Comparison of ENCODE assay signal across 25 cellular contexts in genomic region chr5:135481908-135482307, GRCh38. TPM values are rescaled to one million over a fixed set of nuclear protein-coding genes. Genes with fewer than 3 reads are reported as not detected.
DNase-seq lines count a peak whose midpoint lies in the region; ATAC-seq, FAIRE-seq and TF ChIP-seq lines count a peak whose summit lies in the region.
"Had no signal": no experiment of that assay in that cellular context is flagged by ENCODE, and none has a peak within 500 bp of the region (broad histone marks: within the 10 kb centered on the region; RNA-seq: fewer than 3 reads in every experiment).

No MANE protein-coding gene starts in this region.

- no peak overlapping the region for H4K91ac ChIP-seq in IMR-90 (ENCODE audit: insufficient read depth, low read depth, low read length)

- no peak for TF ChIP-seq POLR2A in IMR-90 (IDR thresholded peaks at IDR 0.05; ENCODE audit: low read depth, low read length)
- TF ChIP-seq POLR2A in erythroblast (IDR thresholded peaks at IDR 0.05; ENCODE audit: low read length) = no peak

- FAIRE-seq in keratinocyte (lab: Jason Lieb, UNC) (peak; percentile 9), urothelium cell line (lab: Jason Lieb, UNC) (peak; percentile 70)
- FAIRE-seq: GM18507 had no signal

- no peak overlapping the region for H3K18ac ChIP-seq in IMR-90 (ENCODE audit: low read depth, low read length)

- no peak overlapping the region for H3K4me2 ChIP-seq in IMR-90 (ENCODE audit: low read depth, low read length)
- H3K4me2 ChIP-seq in keratinocyte (ENCODE audit: control insufficient read depth, extremely low read depth, insufficient read depth, low read depth, low read length) = no peak overlapping the region
- H3K4me2 ChIP-seq: KMS-11 had no signal

- CTCF ChIA-PET in IMR-90 (lab: Yijun Ruan, JAX) = no interaction called here

- no peak overlapping the region for H2BK20ac ChIP-seq in IMR-90 (ENCODE audit: low read depth, low read length)

- TF ChIP-seq CTCF in IMR-90 (conservative IDR thresholded peaks at IDR 0.05; ENCODE audit: low read depth, low read length) = no peak
- TF ChIP-seq CTCF in keratinocyte (optimal IDR thresholded peaks at IDR 0.05 in 1 of 3, IDR thresholded peaks at IDR 0.05 in 1 of 3, conservative IDR thresholded peaks at IDR 0.05 in 1 of 3; ENCODE audit: extremely low read depth in 1 of 3, insufficient read depth in 2 of 3, low read length in 3 of 3) = no peak

- no peak overlapping the region for H3K27ac ChIP-seq in IMR-90 (ENCODE audit: insufficient read depth, low read length)
- H3K27ac ChIP-seq in keratinocyte (ENCODE audit: control insufficient read depth, insufficient read depth, low read length) = no peak overlapping the region
- H3K27ac ChIP-seq: KMS-11 had no signal

- H3K36me3 ChIP-seq in IMR-90 (ENCODE audit: control insufficient read depth, insufficient read depth, low read length) = no peaks in the 10 kb centered on the region
- H3K36me3 ChIP-seq in keratinocyte (ENCODE audit: control insufficient read depth in 2 of 2, extremely low read depth in 1 of 2, insufficient read depth in 2 of 2, low read length in 2 of 2) = no peaks in the 10 kb centered on the region
- H3K36me3 ChIP-seq: BE2C had no signal

- intact Hi-C loops in cardiac septum (cut with DNase I) (no loop called here), left ventricle myocardium superior (cut with micrococcal nuclease) (no loop called here), IMR-90 (cut with micrococcal nuclease) (no loop called here)

- no peak overlapping the region for H3K14ac ChIP-seq in IMR-90 (replicated peaks; ENCODE audit: low read depth, low read length)

- no peak overlapping the region for H4K5ac ChIP-seq in IMR-90 (ENCODE audit: low read depth, low read length)

- H3K4me3 ChIP-seq in IMR-90 (ENCODE audit: insufficient read depth, low read depth, low read length) (no peak overlapping the region), keratinocyte (ENCODE audit: control insufficient read depth in 2 of 3, extremely low read depth in 1 of 3, insufficient read depth in 2 of 3, low read depth in 1 of 3, low read length in 3 of 3) (no peak overlapping the region)

- H2AK5ac ChIP-seq in IMR-90 (ENCODE audit: low read depth, low read length) = no peak overlapping the region

- dilution Hi-C loops in IMR-90 (cut with HindIII; ENCODE audit: low sequenced_read_pairs, unreplicated experiment) (no loop called here), keratinocyte (cut with MboI; ENCODE audit: extremely low pct_ligation_motif_present, low sequenced_read_pairs) (no loop called here)

- no peak for TF ChIP-seq RAD21 in IMR-90 (IDR thresholded peaks at IDR 0.05; ENCODE audit: low read length)

- H3K79me1 ChIP-seq in IMR-90 (ENCODE audit: low read depth in 1 of 2, low read length in 2 of 2) = no peaks in the 10 kb centered on the region

- H2BK15ac ChIP-seq in IMR-90 (ENCODE audit: low read depth, low read length) = no peak overlapping the region

- no peak overlapping the region for H3K9ac ChIP-seq in IMR-90 (ENCODE audit: low read depth, low read length)
- no peak overlapping the region for H3K9ac ChIP-seq in keratinocyte (ENCODE audit: control insufficient read depth, extremely low read depth, insufficient read depth, low read length)
- H3K9ac ChIP-seq: KMS-11 had no signal

- no peak overlapping the region for H3K23ac ChIP-seq in IMR-90 (ENCODE audit: low read depth, low read length)

- H2BK5ac ChIP-seq in IMR-90 (ENCODE audit: low read depth, low read length, poor library complexity, severe bottlenecking) = peak overlapping the region; percentile 16

- WGBS in IMR-90 (ENCODE audit: extremely low coverage in 2 of 2, insufficient read length in 1 of 2), 2 experiments = 86% methylated on average over 4 of the region's 4 CpGs; no CpG with 5 or more reads in 1 of the 2 experiments

- BruUV-seq in IMR-90 (replicated peaks; lab: Mats Ljungman, UMichigan) = no TSS peak

- no peaks in the 10 kb centered on the region for H3K9me3 ChIP-seq in IMR-90 (ENCODE audit: control insufficient read depth, insufficient read depth, low read length)
- no peaks in the 10 kb centered on the region for H3K9me3 ChIP-seq in keratinocyte (ENCODE audit: control insufficient read depth, low read depth, low read length)
- H3K9me3 ChIP-seq: BE2C had no signal

- no peak overlapping the region for H3K56ac ChIP-seq in IMR-90 (ENCODE audit: extremely low read depth, insufficient read depth, low read length)

- peak; percentile 20 for DNase-seq in cardiac septum (ENCODE audit: low spot score)
- no peak for DNase-seq in left ventricle myocardium superior
- no peak for DNase-seq in IMR-90
- no peak for DNase-seq in keratinocyte (ENCODE audit: low read depth, low spot score)
- no peak for DNase-seq in urothelium cell line (ENCODE audit: low spot score)
- no peak for DNase-seq in NCI-H82 (lab: John Stamatoyannopoulos, UW)
- DNase-seq in erythroblast (lab: John Stamatoyannopoulos, UW) = no peak
- DNase-seq: 8988T, ACHN, BE2C, Calu3, DMS153, DND-41, H7, MM.1S, NCI-H526 treated with DMSO at 0.1 percent for 48 hours, RPMI8226, SHP77 had no signal

- H3K79me2 ChIP-seq in keratinocyte (ENCODE audit: control insufficient read depth, insufficient read depth, low read length) = no peaks in the 10 kb centered on the region

- no peak overlapping the region for H2BK120ac ChIP-seq in IMR-90 (ENCODE audit: low read depth, low read length)

- H2AFZ ChIP-seq in IMR-90 (replicated peaks; ENCODE audit: low read length, poor library complexity) = peak overlapping the region; percentile 41
- no peak overlapping the region for H2AFZ ChIP-seq in keratinocyte (ENCODE audit: control insufficient read depth, low read length)

- ATAC-seq in left ventricle myocardium superior = no peak
- no peak for ATAC-seq in IMR-90 (ENCODE audit: low read depth)
- no peak for ATAC-seq in HG02571 (IDR thresholded peaks at IDR 0.05; ENCODE audit: unreplicated experiment)

- peaks cover 5% of the 10 kb centered on the region; the same call in 1 of the 2 replicates for H3K9me1 ChIP-seq in IMR-90 (ENCODE audit: insufficient read depth, low read length)
- H3K9me1 ChIP-seq in keratinocyte (ENCODE audit: control insufficient read depth, extremely low read depth, insufficient read depth, low read length) = no peaks in the 10 kb centered on the region

- POLR2A ChIA-PET in IMR-90 (lab: Charles Lee; ENCODE audit: unreplicated experiment) = no interaction called here

- H4K8ac ChIP-seq in IMR-90 (ENCODE audit: low read depth in 2 of 2, low read length in 2 of 2) = no peak overlapping the region

- in situ Hi-C loops in IMR-90 (cut with MboI; ENCODE audit: low sequenced_read_pairs) = no loop called here

- H4K20me1 ChIP-seq in IMR-90 (ENCODE audit: insufficient read depth, low read length) (no peaks in the 10 kb centered on the region; the same call in 1 of the 2 replicates), keratinocyte (ENCODE audit: control insufficient read depth, extremely low read depth, insufficient read depth, low read length) (no peaks in the 10 kb centered on the region)

- H3K4me1 ChIP-seq in IMR-90 (ENCODE audit: control insufficient read depth, insufficient read depth, low read length) (no peaks in the 10 kb centered on the region), keratinocyte (ENCODE audit: control insufficient read depth, extremely low read depth, insufficient read depth, low read length) (no peaks in the 10 kb centered on the region)
- H3K4me1 ChIP-seq: BE2C had no signal

- peaks cover 65% of the 10 kb centered on the region for H3K27me3 ChIP-seq in IMR-90 (ENCODE audit: control insufficient read depth, insufficient read depth, low read length)
- no peaks in the 10 kb centered on the region for H3K27me3 ChIP-seq in keratinocyte (ENCODE audit: control insufficient read depth, extremely low read depth, insufficient read depth, low read length)
- H3K27me3 ChIP-seq: BE2C had no signal

- H3K4ac ChIP-seq in IMR-90 (ENCODE audit: low read depth, low read length) = no peak overlapping the region

- H2AK9ac ChIP-seq in IMR-90 (replicated peaks; ENCODE audit: low read depth, low read length, poor library complexity) = no peak overlapping the region

RNA-seq across cellular contexts. Expression of gene TIFAB, which starts 29.8 kb away (rescaled TPM):
- total RNA-seq in cardiac septum = not detected
- total RNA-seq in left ventricle myocardium superior = not detected
- total RNA-seq in IMR-90 (2012; rRNA removed) = not detected in 2 replicates
- polyA plus RNA-seq in IMR-90 (2012; rRNA removed) = not detected in 2 replicates
- not detected in 2 replicates for polyA plus RNA-seq in IMR-90 (2012; cell fraction: cytosol; rRNA removed)
- polyA plus RNA-seq in IMR-90 (2012; cell fraction: nucleus; rRNA removed; ENCODE audit: low replicate concordance) = not detected in 2 replicates
- polyA plus RNA-seq in keratinocyte = not detected in 3 replicates
- polyA plus RNA-seq in keratinocyte (2011; ENCODE audit: low read depth) = not detected
- not detected in 2 replicates for polyA plus RNA-seq in keratinocyte (2011; cell fraction: cytosol; rRNA removed)
- polyA plus RNA-seq in keratinocyte (2011; cell fraction: nucleus; rRNA removed) = not detected in 2 replicates
- not detected in 2 replicates for polyA plus RNA-seq in keratinocyte (2012; ENCODE audit: low replicate concordance)
- polyA minus RNA-seq in keratinocyte = not detected in 3 replicates
- polyA minus RNA-seq in keratinocyte (2011; cell fraction: cytosol; rRNA and poly(A)+ RNA removed) = not detected
- polyA minus RNA-seq in keratinocyte (2011; cell fraction: nucleus; rRNA and poly(A)+ RNA removed) = not detected in 2 replicates
- total RNA-seq: Calu3, H7, HT1080, NCI-H460, SK-MEL-5 had no signal

RNA-seq across cellular contexts. Expression of gene DCANP1, which starts 34.8 kb away (rescaled TPM):
- not detected for total RNA-seq in cardiac septum
- not detected for total RNA-seq in left ventricle myocardium superior
- total RNA-seq in IMR-90 (2012; rRNA removed) = not detected in 2 replicates
- not detected in 2 replicates for polyA plus RNA-seq in IMR-90 (2012; rRNA removed)
- not detected in 2 replicates for polyA plus RNA-seq in IMR-90 (2012; cell fraction: cytosol; rRNA removed)
- polyA plus RNA-seq in IMR-90 (2012; cell fraction: nucleus; rRNA removed; ENCODE audit: low replicate concordance) = not detected in 2 replicates
- not detected in 3 replicates for polyA plus RNA-seq in keratinocyte
- polyA plus RNA-seq in keratinocyte (2011; ENCODE audit: low read depth) = not detected
- polyA plus RNA-seq in keratinocyte (2011; cell fraction: cytosol; rRNA removed) = not detected in 2 replicates
- polyA plus RNA-seq in keratinocyte (2011; cell fraction: nucleus; rRNA removed) = not detected in 2 replicates
- polyA plus RNA-seq in keratinocyte (2012; ENCODE audit: low replicate concordance) = not detected in 2 replicates
- polyA minus RNA-seq in keratinocyte = 0.10 TPM in 1 of 3 replicates, not detected in the others
- not detected for polyA minus RNA-seq in keratinocyte (2011; cell fraction: cytosol; rRNA and poly(A)+ RNA removed)
- not detected in 2 replicates for polyA minus RNA-seq in keratinocyte (2011; cell fraction: nucleus; rRNA and poly(A)+ RNA removed)
- total RNA-seq: Calu3, H7, HT1080, NCI-H460, SK-MEL-5 had no signal

RNA-seq across cellular contexts. Expression of gene NEUROG1, which starts 53.9 kb away (rescaled TPM):
- total RNA-seq in cardiac septum (not detected), left ventricle myocardium superior (not detected), IMR-90 (2012; rRNA removed) (not detected in 2 replicates)
- polyA plus RNA-seq in IMR-90 (2012; rRNA removed) (not detected in 2 replicates), keratinocyte (not detected in 3 replicates)
- not detected in 2 replicates for polyA plus RNA-seq in IMR-90 (2012; cell fraction: cytosol; rRNA removed)
- not detected in 2 replicates for polyA plus RNA-seq in IMR-90 (2012; cell fraction: nucleus; rRNA removed; ENCODE audit: low replicate concordance)
- not detected for polyA plus RNA-seq in keratinocyte (2011; ENCODE audit: low read depth)
- polyA plus RNA-seq in keratinocyte (2011; cell fraction: cytosol; rRNA removed) = not detected in 2 replicates
- not detected in 2 replicates for polyA plus RNA-seq in keratinocyte (2011; cell fraction: nucleus; rRNA removed)
- polyA plus RNA-seq in keratinocyte (2012; ENCODE audit: low replicate concordance) = not detected in 2 replicates
- not detected in 3 replicates for polyA minus RNA-seq in keratinocyte
- not detected for polyA minus RNA-seq in keratinocyte (2011; cell fraction: cytosol; rRNA and poly(A)+ RNA removed)
- not detected in 2 replicates for polyA minus RNA-seq in keratinocyte (2011; cell fraction: nucleus; rRNA and poly(A)+ RNA removed)
- total RNA-seq: Calu3, H7, HT1080, NCI-H460, SK-MEL-5 had no signal
- polyA plus RNA-seq: CD14-positive monocyte had no signal
